In genomic region chr11:67312187-67313021, GRCh38 we compare ENCODE assay signal across 10 cellular contexts. TPM values are rescaled to one million over a fixed set of nuclear protein-coding genes. Genes with fewer than 3 reads are reported as not detected.
DNase-seq lines count a peak whose midpoint lies in the region; ATAC-seq, FAIRE-seq and TF ChIP-seq lines count a peak whose summit lies in the region.
"Had no signal": no experiment of that assay in that cellular context is flagged by ENCODE, and none has a peak within 500 bp of the region (broad histone marks: within the 10 kb centered on the region; RNA-seq: fewer than 3 reads in every experiment).

No MANE protein-coding gene starts in this region.

- intact Hi-C loops in natural killer cell (cut with micrococcal nuclease) = no loop called here

- H3K4me1 Mint-ChIP-seq in CD8-positive, alpha-beta memory T cell = peaks cover 31 to 49% (median 44%) of the 10 kb centered on the region in 3 donors
- peaks cover 33 to 48% (median 40%) of the 10 kb centered on the region in 3 donors for H3K4me1 Mint-ChIP-seq in T-cell
- H3K4me1 Mint-ChIP-seq in activated naive CD8-positive, alpha-beta T cell treated with anti-CD3 and anti-CD28 coated beads for 36 hours = peaks cover 15% of the 10 kb centered on the region
- H3K4me1 Mint-ChIP-seq in natural killer cell = peaks cover 21 to 28% of the 10 kb centered on the region in 2 donors
- H3K4me1 Mint-ChIP-seq in osteocyte (ENCODE audit: unreplicated experiment) = peaks cover 3% of the 10 kb centered on the region

- H3K4me1 ChIP-seq in CD8-positive, alpha-beta memory T cell (ENCODE audit: insufficient read depth, low read length) = peaks cover 28% of the 10 kb centered on the region

- H3K27me3 ChIP-seq in CD8-positive, alpha-beta memory T cell (ENCODE audit: insufficient read depth, low read length, poor library complexity, severe bottlenecking) = no peaks in the 10 kb centered on the region

- CTCF ChIA-PET in CD8-positive, alpha-beta memory T cell (lab: Charles Lee) = interaction anchor here (1.1 to 7.2 kb wide), 3 partner anchors 35 to 49 kb away, joined by 3 to 94 read pairs (median 5); no protein-coding TSS in a partner anchor
- CTCF ChIA-PET in T-cell (lab: Charles Lee) = no interaction called here

- H3K4me3 Mint-ChIP-seq in CD8-positive, alpha-beta memory T cell = peak overlapping the region; percentile 38 to 71 (median 57)
- H3K4me3 Mint-ChIP-seq in T-cell = peak overlapping the region; percentile 40 to 60 (median 55)
- H3K4me3 Mint-ChIP-seq in activated naive CD8-positive, alpha-beta T cell treated with anti-CD3 and anti-CD28 coated beads for 36 hours = no peak overlapping the region
- H3K4me3 Mint-ChIP-seq in natural killer cell = peak overlapping the region; percentile 13
- no peak overlapping the region for H3K4me3 Mint-ChIP-seq in osteocyte (ENCODE audit: unreplicated experiment)

- no peak for FAIRE-seq in H54 (lab: Jason Lieb, UNC)
- FAIRE-seq: endometrium, TTC549 had no signal

- peaks cover 0 to 7% (median 0%) of the 10 kb centered on the region in 3 donors for H3K36me3 Mint-ChIP-seq in CD8-positive, alpha-beta memory T cell
- no peaks in the 10 kb centered on the region for H3K36me3 Mint-ChIP-seq in T-cell
- H3K36me3 Mint-ChIP-seq in activated naive CD8-positive, alpha-beta T cell treated with anti-CD3 and anti-CD28 coated beads for 36 hours = no peaks in the 10 kb centered on the region
- H3K36me3 Mint-ChIP-seq in natural killer cell = no peaks in the 10 kb centered on the region
- no peaks in the 10 kb centered on the region for H3K36me3 Mint-ChIP-seq in osteocyte (ENCODE audit: unreplicated experiment)

- no peak for TF ChIP-seq CTCF in natural killer cell (IDR thresholded peaks at IDR 0.05)
- TF ChIP-seq CTCF in osteocyte (IDR thresholded peaks at IDR 0.05) = no peak

- H3K27ac Mint-ChIP-seq in CD8-positive, alpha-beta memory T cell = peak overlapping the region; percentile 85 to 99 (median 94)
- peak overlapping the region; percentile 93 to 99 for H3K27ac Mint-ChIP-seq in T-cell
- peak overlapping the region; percentile 61 for H3K27ac Mint-ChIP-seq in activated naive CD8-positive, alpha-beta T cell treated with anti-CD3 and anti-CD28 coated beads for 36 hours
- H3K27ac Mint-ChIP-seq in natural killer cell = peak overlapping the region; percentile 42 to 79
- no peak overlapping the region for H3K27ac Mint-ChIP-seq in osteocyte (ENCODE audit: unreplicated experiment)

- peak in 3 of 5 donors; percentile 29 to 47 (median 37) for DNase-seq in CD8-positive, alpha-beta memory T cell
- peak in 17 of 34 experiments; percentile 17 to 52 (median 34) for DNase-seq in T-cell
- DNase-seq in activated naive CD8-positive, alpha-beta T cell treated with anti-CD3 and anti-CD28 coated beads for 36 hours = no peak
- DNase-seq in natural killer cell = no peak
- no peak for DNase-seq in EL
- no peak for DNase-seq in osteocyte (ENCODE audit: extremely low spot score, unreplicated experiment)
- DNase-seq in H54 (ENCODE audit: insufficient read length, low spot score) = no peak

- H3K27me3 Mint-ChIP-seq in CD8-positive, alpha-beta memory T cell = peaks cover 0 to 2% of the 10 kb centered on the region in 2 donors
- H3K27me3 Mint-ChIP-seq in T-cell (no peaks in the 10 kb centered on the region), natural killer cell (ENCODE audit: low read depth in 2 of 2) (no peaks in the 10 kb centered on the region), osteocyte (ENCODE audit: unreplicated experiment) (no peaks in the 10 kb centered on the region)
- H3K27me3 Mint-ChIP-seq in activated naive CD8-positive, alpha-beta T cell treated with anti-CD3 and anti-CD28 coated beads for 36 hours = no peaks in the 10 kb centered on the region

- POLR2A ChIA-PET in CD8-positive, alpha-beta memory T cell (lab: Charles Lee) = interaction anchor here (1.2 to 2.2 kb wide), 2 partner anchors 9 to 45 kb away, joined by 3 to 6 read pairs; partner anchors contain the start of gene SSH3
- POLR2A ChIA-PET in T-cell (lab: Charles Lee) = interaction anchor here in 1 of 2 donors (0.6 kb wide), 1 partner anchor 80 kb away, joined by 3 read pairs; no protein-coding TSS in a partner anchor

- H3K27ac ChIP-seq in CD8-positive, alpha-beta memory T cell (ENCODE audit: low read depth, low read length) = peak overlapping the region; percentile 53

- ATAC-seq in T-cell (replicated peaks in 1 of 4) = peak; percentile 28 to 53 (median 36)
- ATAC-seq in natural killer cell = peak in 1 of 3 donors; percentile 51
- no peak for ATAC-seq in HG03439 (IDR thresholded peaks at IDR 0.05; ENCODE audit: unreplicated experiment)

- H3K9me3 ChIP-seq in CD8-positive, alpha-beta memory T cell (ENCODE audit: low read length) = no peaks in the 10 kb centered on the region

- H3K9me3 Mint-ChIP-seq in CD8-positive, alpha-beta memory T cell = no peaks in the 10 kb centered on the region
- H3K9me3 Mint-ChIP-seq in T-cell (no peaks in the 10 kb centered on the region), natural killer cell (no peaks in the 10 kb centered on the region), osteocyte (ENCODE audit: unreplicated experiment) (no peaks in the 10 kb centered on the region)
- H3K9me3 Mint-ChIP-seq in activated naive CD8-positive, alpha-beta T cell treated with anti-CD3 and anti-CD28 coated beads for 36 hours = no peaks in the 10 kb centered on the region

- no peaks in the 10 kb centered on the region for H3K36me3 ChIP-seq in CD8-positive, alpha-beta memory T cell (ENCODE audit: insufficient read depth, low read length)

- no peak for TF ChIP-seq POLR2A in H54 (IDR thresholded peaks at IDR 0.05; ENCODE audit: low read depth, low read length)

- H3K4me3 ChIP-seq in CD8-positive, alpha-beta memory T cell (ENCODE audit: low read length) = peak overlapping the region; percentile 25

RNA-seq across cellular contexts. Expression of gene SSH3, which starts 9.1 kb away (rescaled TPM):
- 10 to 100 TPM in 1 of 2 experiments, 1 to 10 TPM in 1; 8.4 to 10.6 TPM for total RNA-seq in CD8-positive, alpha-beta memory T cell
- polyA plus RNA-seq in CD8-positive, alpha-beta memory T cell = 3.5 TPM
- 10 to 100 TPM; 11.5 to 30.9 (median 26.7) TPM for total RNA-seq in T-cell
- 1 to 10 TPM; 4.6 to 4.7 TPM for total RNA-seq in activated naive CD8-positive, alpha-beta T cell treated with anti-CD3 and anti-CD28 coated beads for 36 hours
- total RNA-seq in natural killer cell = 10 to 100 TPM; 34.3 to 42.7 (median 38.1) TPM
- total RNA-seq in osteocyte = 28.5 and 28.6 TPM in 2 replicates

RNA-seq across cellular contexts. Expression of gene ANKRD13D, which starts 23.3 kb away (rescaled TPM):
- 10 to 100 TPM; 84.9 to 90.1 TPM for total RNA-seq in CD8-positive, alpha-beta memory T cell
- 23.9 TPM for polyA plus RNA-seq in CD8-positive, alpha-beta memory T cell
- total RNA-seq in T-cell (100 to 1,000 TPM; 150 to 249 (median 237) TPM), natural killer cell (100 to 1,000 TPM; 212 to 316 (median 231) TPM), osteocyte (54.3 and 56.2 TPM in 2 replicates)
- total RNA-seq in activated naive CD8-positive, alpha-beta T cell treated with anti-CD3 and anti-CD28 coated beads for 36 hours = 10 to 100 TPM; 52.0 to 55.7 TPM

RNA-seq across cellular contexts. Expression of gene POLD4, which starts 40.9 kb away (rescaled TPM):
- total RNA-seq in CD8-positive, alpha-beta memory T cell = 10 to 100 TPM; 32.3 to 37.8 TPM
- 91.2 TPM for polyA plus RNA-seq in CD8-positive, alpha-beta memory T cell
- 100 to 1,000 TPM in 2 of 5 donors, 10 to 100 TPM in 3; 55.1 to 107 (median 98.0) TPM for total RNA-seq in T-cell
- total RNA-seq in activated naive CD8-positive, alpha-beta T cell treated with anti-CD3 and anti-CD28 coated beads for 36 hours = 10 to 100 TPM; 28.5 to 28.6 TPM
- 10 to 100 TPM; 45.8 to 63.7 (median 60.5) TPM for total RNA-seq in natural killer cell
- total RNA-seq in osteocyte = 53.2 and 64.0 TPM in 2 replicates

RNA-seq across cellular contexts. Expression of gene GRK2, which starts 46.1 kb away (rescaled TPM):
- 100 to 1,000 TPM; 237 to 246 TPM for total RNA-seq in CD8-positive, alpha-beta memory T cell
- 69.9 TPM for polyA plus RNA-seq in CD8-positive, alpha-beta memory T cell
- total RNA-seq in T-cell = 100 to 1,000 TPM; 267 to 394 (median 382) TPM
- 100 to 1,000 TPM; 211 to 219 TPM for total RNA-seq in activated naive CD8-positive, alpha-beta T cell treated with anti-CD3 and anti-CD28 coated beads for 36 hours
- 100 to 1,000 TPM; 390 to 482 (median 441) TPM for total RNA-seq in natural killer cell
- 41.5 and 45.0 TPM in 2 replicates for total RNA-seq in osteocyte

Comparison
In these comparisons a context has a peak if more than half of its experiments do, and no peak if none do; other contexts are left out.
1. DNase-seq: peak in CD8-positive, alpha-beta memory T cell (3 of 5); none in activated naive CD8-positive, alpha-beta T cell treated with anti-CD3 and anti-CD28 coated beads for 36 hours (single experiment), natural killer cell (single experiment), EL (single experiment), osteocyte (single experiment) and H54 (single experiment).
2. H3K4me3 Mint-ChIP-seq: peak in CD8-positive, alpha-beta memory T cell (7 of 7), T-cell (3 of 3) and natural killer cell (single experiment); none in activated naive CD8-positive, alpha-beta T cell treated with anti-CD3 and anti-CD28 coated beads for 36 hours (single experiment) and osteocyte (single experiment).